22 cellular contexts compared by ENCODE assay signal in genomic region chr4:7868430-7868775, GRCh38.
DNase-seq lines count a peak whose midpoint lies in the region; ATAC-seq and TF ChIP-seq lines count a peak whose summit lies in the region.
"Had no signal": no experiment of that assay in that cellular context is flagged by ENCODE, and none has a peak within 500 bp of the region (broad histone marks: within the 10 kb centered on the region; RNA-seq: fewer than 3 reads in every experiment).

No MANE protein-coding gene starts in this region.

- H2BK120ac ChIP-seq in IMR-90 (ENCODE audit: low read depth, low read length) = peak overlapping the region; percentile 66

- no peak overlapping the region; the same call in 1 of the 2 replicates for H3K4me2 ChIP-seq in IMR-90 (ENCODE audit: low read depth, low read length)

- no TSS peak for BruUV-seq in IMR-90 (replicated peaks; lab: Mats Ljungman, UMichigan)

- no peak overlapping the region for H3K4me3 ChIP-seq in IMR-90 (ENCODE audit: insufficient read depth, low read depth, low read length)
- no peak overlapping the region for H3K4me3 ChIP-seq in naive thymus-derived CD4-positive, alpha-beta T cell (ENCODE audit: low read length)
- H3K4me3 ChIP-seq in body of pancreas = no peak overlapping the region
- H3K4me3 ChIP-seq: GM12878, testis had no signal

- peaks cover 7% of the 10 kb centered on the region for H3K9me3 Mint-ChIP-seq in activated CD4-positive, alpha-beta T cell treated with anti-CD3 and anti-CD28 coated beads, Interleukin-2, amount 10 ng/mL, durations not matched to agents 7 days and 5 days
- H3K9me3 Mint-ChIP-seq in activated naive CD4-positive, alpha-beta T cell treated with anti-CD3 and anti-CD28 coated beads, Interleukin-2, amount 50 U/mL, for 72 hours = peaks cover 7 to 8% of the 10 kb centered on the region in 2 donors
- H3K9me3 Mint-ChIP-seq in naive thymus-derived CD4-positive, alpha-beta T cell = peaks cover 4 to 18% (median 6%) of the 10 kb centered on the region in 11 donors
- peaks cover 7% of the 10 kb centered on the region for H3K9me3 Mint-ChIP-seq in type B pancreatic cell

- no peaks in the 10 kb centered on the region for H3K27me3 ChIP-seq in IMR-90 (ENCODE audit: control insufficient read depth, insufficient read depth, low read length)
- H3K27me3 ChIP-seq in naive thymus-derived CD4-positive, alpha-beta T cell (ENCODE audit: control insufficient read depth in 2 of 2, insufficient read depth in 2 of 2, low read length in 2 of 2) = no peaks in the 10 kb centered on the region
- no peaks in the 10 kb centered on the region for H3K27me3 ChIP-seq in body of pancreas
- H3K27me3 ChIP-seq: testis had no signal

- peaks cover 6% of the 10 kb centered on the region for H3K36me3 Mint-ChIP-seq in activated CD4-positive, alpha-beta T cell treated with anti-CD3 and anti-CD28 coated beads, Interleukin-2, amount 10 ng/mL, durations not matched to agents 7 days and 5 days (ENCODE audit: low read depth)
- peaks cover 13 to 55% of the 10 kb centered on the region in 2 donors for H3K36me3 Mint-ChIP-seq in activated naive CD4-positive, alpha-beta T cell treated with anti-CD3 and anti-CD28 coated beads, Interleukin-2, amount 50 U/mL, for 72 hours
- peaks cover 5 to 40% (median 31%) of the 10 kb centered on the region in 5 donors for H3K36me3 Mint-ChIP-seq in naive thymus-derived CD4-positive, alpha-beta T cell
- peaks cover 33% of the 10 kb centered on the region for H3K36me3 Mint-ChIP-seq in type B pancreatic cell

- peak overlapping the region; percentile 81 for H3K4ac ChIP-seq in IMR-90 (ENCODE audit: low read depth, low read length)

- H3K14ac ChIP-seq in IMR-90 (replicated peaks; ENCODE audit: low read depth, low read length) = peak overlapping the region; percentile 73

- H2BK15ac ChIP-seq in IMR-90 (ENCODE audit: low read depth, low read length) = no peak overlapping the region; the same call in 2 of the 3 replicates

- H2AFZ ChIP-seq in IMR-90 (replicated peaks; ENCODE audit: low read length, poor library complexity) = no peak overlapping the region

- TF ChIP-seq POLR2A in IMR-90 (IDR thresholded peaks at IDR 0.05; ENCODE audit: low read depth, low read length) (no peak), body of pancreas (IDR thresholded peaks at IDR 0.05) (no peak)

- peaks cover 19% of the 10 kb centered on the region; the same call in 1 of the 2 replicates for H4K20me1 ChIP-seq in IMR-90 (ENCODE audit: insufficient read depth, low read length)

- H2BK20ac ChIP-seq in IMR-90 (ENCODE audit: low read depth, low read length) = peak overlapping the region; percentile 63

- WGBS in IMR-90 (ENCODE audit: extremely low coverage in 2 of 2, insufficient read length in 1 of 2), 2 experiments = 88% methylated on average over 4 of the region's 6 CpGs; no CpG with 5 or more reads in 1 of the 2 experiments
- WGBS in body of pancreas, 2 donors = 88 to 92% methylated on average over 5 to 6 of the region's 6 CpGs

- peaks cover 2% of the 10 kb centered on the region for H3K27me3 Mint-ChIP-seq in activated CD4-positive, alpha-beta T cell treated with anti-CD3 and anti-CD28 coated beads, Interleukin-2, amount 10 ng/mL, durations not matched to agents 7 days and 5 days
- peaks cover 0 to 6% (median 0%) of the 10 kb centered on the region in 5 donors for H3K27me3 Mint-ChIP-seq in naive thymus-derived CD4-positive, alpha-beta T cell
- peaks cover 3% of the 10 kb centered on the region for H3K27me3 Mint-ChIP-seq in type B pancreatic cell

- H2BK5ac ChIP-seq in IMR-90 (ENCODE audit: low read depth, low read length, poor library complexity, severe bottlenecking) = peak overlapping the region; percentile 90

- H3K23ac ChIP-seq in IMR-90 (ENCODE audit: low read depth, low read length) = peak overlapping the region; percentile 13; the same call in 1 of the 2 replicates

- H3K79me1 ChIP-seq in IMR-90 (ENCODE audit: low read depth in 1 of 2, low read length in 2 of 2) = peaks cover 17 to 81% of the 10 kb centered on the region in 2 experiments

- POLR2A ChIA-PET in activated CD4-positive, alpha-beta T cell treated with anti-CD3 and anti-CD28 coated beads, Interleukin-2, amount 10 ng/mL, durations not matched to agents 7 days and 5 days (lab: Charles Lee) = no interaction called here
- POLR2A ChIA-PET in IMR-90 (lab: Charles Lee; ENCODE audit: unreplicated experiment) = interaction anchor here (0.5 kb wide), 1 partner anchor 87 kb away, joined by 9 read pairs; no protein-coding TSS in a partner anchor
- POLR2A ChIA-PET in naive thymus-derived CD4-positive, alpha-beta T cell (lab: Charles Lee) = no interaction called here

- no peak for TF ChIP-seq RAD21 in IMR-90 (IDR thresholded peaks at IDR 0.05; ENCODE audit: low read length)

- peak overlapping the region; percentile 85 for H3K27ac Mint-ChIP-seq in activated CD4-positive, alpha-beta T cell treated with anti-CD3 and anti-CD28 coated beads, Interleukin-2, amount 10 ng/mL, durations not matched to agents 7 days and 5 days
- peak overlapping the region; percentile 23 to 79 for H3K27ac Mint-ChIP-seq in activated naive CD4-positive, alpha-beta T cell treated with anti-CD3 and anti-CD28 coated beads, Interleukin-2, amount 50 U/mL, for 72 hours
- peak overlapping the region in 6 of 9 donors; percentile 36 to 87 (median 72) for H3K27ac Mint-ChIP-seq in naive thymus-derived CD4-positive, alpha-beta T cell
- no peak overlapping the region for H3K27ac Mint-ChIP-seq in type B pancreatic cell
- H3K27ac Mint-ChIP-seq: CD14-positive monocyte had no signal

- peak overlapping the region; percentile 61; the same call in 1 of the 2 replicates for H3K18ac ChIP-seq in IMR-90 (ENCODE audit: low read depth, low read length)

- peak overlapping the region; percentile 56 for H3K27ac ChIP-seq in IMR-90 (ENCODE audit: insufficient read depth, low read length)
- H3K27ac ChIP-seq in naive thymus-derived CD4-positive, alpha-beta T cell (ENCODE audit: low read depth, low read length) = no peak overlapping the region
- no peak overlapping the region for H3K27ac ChIP-seq in body of pancreas
- H3K27ac ChIP-seq: testis had no signal

- H3K4me1 ChIP-seq in IMR-90 (ENCODE audit: control insufficient read depth, insufficient read depth, low read length) (peaks cover 27% of the 10 kb centered on the region), body of pancreas (peaks cover 13% of the 10 kb centered on the region)
- peaks cover 0 to 10% of the 10 kb centered on the region in 2 donors for H3K4me1 ChIP-seq in naive thymus-derived CD4-positive, alpha-beta T cell (ENCODE audit: control insufficient read depth in 2 of 2, insufficient read depth in 2 of 2, low read length in 2 of 2)

- H3K9ac ChIP-seq in IMR-90 (ENCODE audit: low read depth, low read length) = no peak overlapping the region

- H3K4me1 Mint-ChIP-seq in activated CD4-positive, alpha-beta T cell treated with anti-CD3 and anti-CD28 coated beads, Interleukin-2, amount 10 ng/mL, durations not matched to agents 7 days and 5 days = peaks cover 28% of the 10 kb centered on the region
- H3K4me1 Mint-ChIP-seq in naive thymus-derived CD4-positive, alpha-beta T cell = peaks cover 8 to 48% (median 25%) of the 10 kb centered on the region in 7 donors
- H3K4me1 Mint-ChIP-seq in type B pancreatic cell (ENCODE audit: unreplicated experiment) = peaks cover 2% of the 10 kb centered on the region
- H3K4me1 Mint-ChIP-seq: CD14-positive monocyte had no signal

- H2AK5ac ChIP-seq in IMR-90 (ENCODE audit: low read depth, low read length) = peak overlapping the region; percentile 90

- H4K5ac ChIP-seq in IMR-90 (ENCODE audit: low read depth, low read length) = peak overlapping the region; percentile 35; the same call in 1 of the 2 replicates

- TF ChIP-seq CTCF in IMR-90 (conservative IDR thresholded peaks at IDR 0.05; ENCODE audit: low read depth, low read length) (no peak), body of pancreas (IDR thresholded peaks at IDR 0.05) (no peak), type B pancreatic cell (conservative IDR thresholded peaks at IDR 0.05) (no peak)

- in situ Hi-C loops in IMR-90 (cut with MboI; ENCODE audit: low sequenced_read_pairs) = no loop called here

- intact Hi-C loops in IMR-90 (cut with micrococcal nuclease) (loop anchor here (2.0 to 5.0 kb wide), 2 partner anchors 36 to 741 kb away; no protein-coding TSS in a partner anchor), body of pancreas (cut with DNase I) (no loop called here)
- intact Hi-C loops in naive thymus-derived CD4-positive, alpha-beta T cell (cut with micrococcal nuclease) = loop anchor here (1.0 to 5.0 kb wide), 4 partner anchors 13 to 94 kb away; no protein-coding TSS in a partner anchor

- H2AK9ac ChIP-seq in IMR-90 (replicated peaks; ENCODE audit: low read depth, low read length, poor library complexity) = peak overlapping the region; percentile 11

- H3K36me3 ChIP-seq in IMR-90 (ENCODE audit: control insufficient read depth, insufficient read depth, low read length) (peaks cover 50% of the 10 kb centered on the region), body of pancreas (replicated peaks in 1 of 2; ENCODE audit: insufficient read depth in 1 of 2, low read depth in 2 of 2) (no peaks in the 10 kb centered on the region)
- H3K36me3 ChIP-seq in naive thymus-derived CD4-positive, alpha-beta T cell (ENCODE audit: control insufficient read depth in 2 of 3, insufficient read depth in 3 of 3, low read length in 3 of 3) = no peaks in the 10 kb centered on the region

- peak overlapping the region; percentile 53 for H4K91ac ChIP-seq in IMR-90 (ENCODE audit: insufficient read depth, low read depth, low read length)

- H3K9me3 ChIP-seq in IMR-90 (ENCODE audit: control insufficient read depth, insufficient read depth, low read length) (no peaks in the 10 kb centered on the region), body of pancreas (no peaks in the 10 kb centered on the region)
- H3K9me3 ChIP-seq in naive thymus-derived CD4-positive, alpha-beta T cell (ENCODE audit: control insufficient read depth in 2 of 3, low read length in 3 of 3) = no peaks in the 10 kb centered on the region
- H3K9me3 ChIP-seq: testis had no signal

- ATAC-seq in IMR-90 (ENCODE audit: low read depth) (no peak), body of pancreas (no peak)
- no peak for ATAC-seq in activated naive CD4-positive, alpha-beta T cell treated with anti-CD3 and anti-CD28 coated beads, Interleukin-2, amount 50 U/mL, for 72 hours
- ATAC-seq in naive thymus-derived CD4-positive, alpha-beta T cell = no peak
- ATAC-seq: GM12878, HepG2, right cardiac atrium had no signal

- peaks cover 21% of the 10 kb centered on the region for H3K9me1 ChIP-seq in IMR-90 (ENCODE audit: insufficient read depth, low read length)

- no peak overlapping the region for H3K4me3 Mint-ChIP-seq in activated CD4-positive, alpha-beta T cell treated with anti-CD3 and anti-CD28 coated beads, Interleukin-2, amount 10 ng/mL, durations not matched to agents 7 days and 5 days
- peak overlapping the region in 1 of 10 donors; percentile 4 for H3K4me3 Mint-ChIP-seq in naive thymus-derived CD4-positive, alpha-beta T cell
- no peak overlapping the region for H3K4me3 Mint-ChIP-seq in type B pancreatic cell
- H3K4me3 Mint-ChIP-seq: CD14-positive monocyte had no signal

- H4K8ac ChIP-seq in IMR-90 (ENCODE audit: low read depth in 2 of 2, low read length in 2 of 2) = peak overlapping the region; percentile 35 to 73; a peak in 3 of 4 replicates

- H3K56ac ChIP-seq in IMR-90 (ENCODE audit: extremely low read depth, insufficient read depth, low read length) = peak overlapping the region; percentile 51; the same call in 1 of the 2 replicates

- dilution Hi-C loops in IMR-90 (cut with HindIII; ENCODE audit: low sequenced_read_pairs, unreplicated experiment) = no loop called here

- no peak for DNase-seq in activated CD4-positive, alpha-beta T cell treated with anti-CD3 and anti-CD28 coated beads, Interleukin-2, amount 10 ng/mL, durations not matched to agents 7 days and 5 days
- no peak for DNase-seq in activated CD4-positive, alpha-beta T cell treated with anti-CD3 and anti-CD28 coated beads, Interleukin-2, amount 50 U/mL, for 4 hours
- DNase-seq in IMR-90 (no peak), NCI-H510A treated with DMSO at 0.1 percent for 48 hours (lab: John Stamatoyannopoulos, UW) (no peak), body of pancreas (no peak), type B pancreatic cell (ENCODE audit: extremely low spot score, unreplicated experiment) (no peak)
- no peak for DNase-seq in activated naive CD4-positive, alpha-beta T cell treated with anti-CD3 and anti-CD28 coated beads, Interleukin-2, amount 50 U/mL, for 72 hours (ENCODE audit: low spot score in 2 of 2)
- no peak for DNase-seq in naive thymus-derived CD4-positive, alpha-beta T cell
- DNase-seq: ACHN; activated CD4-positive, CD25-positive, alpha-beta regulatory T cell; effector CD8-positive, alpha-beta T cell; GF-D8; H7; head of caudate nucleus; NCI-H526; nucleus accumbens; right cardiac atrium; SHP77; testis had no signal

- CTCF ChIA-PET in activated CD4-positive, alpha-beta T cell treated with anti-CD3 and anti-CD28 coated beads, Interleukin-2, amount 10 ng/mL, durations not matched to agents 7 days and 5 days (lab: Charles Lee) = interaction anchor here (0.7 to 2.1 kb wide), 2 partner anchors 8 to 24 kb away, joined by 3 to 5 read pairs; no protein-coding TSS in a partner anchor
- CTCF ChIA-PET in IMR-90 (lab: Yijun Ruan, JAX) = interaction anchor here (0.6 to 0.9 kb wide), 2 partner anchors 9 to 58 kb away, joined by 3 to 4 read pairs; no protein-coding TSS in a partner anchor
- CTCF ChIA-PET in naive thymus-derived CD4-positive, alpha-beta T cell (lab: Charles Lee) = interaction anchor here (0.5 kb wide), 1 partner anchor 66 kb away, joined by 3 read pairs; no protein-coding TSS in a partner anchor
